16 cellular contexts compared by ENCODE assay signal in genomic region chr19:33684550-33685303, GRCh38.
A peak's percentile ranks its signal among the peaks of the same experiment; 100 is the strongest.
DNase-seq lines count a peak whose midpoint lies in the region; ATAC-seq, FAIRE-seq and TF ChIP-seq lines count a peak whose summit lies in the region.
"Had no signal": no experiment of that assay in that cellular context is flagged by ENCODE, and none has a peak within 500 bp of the region (broad histone marks: within the 10 kb centered on the region; RNA-seq: fewer than 3 reads in every experiment).

No MANE protein-coding gene starts in this region.

- TF ChIP-seq CTCF in CD14-positive monocyte (IDR thresholded peaks at IDR 0.05): no peak
- TF ChIP-seq CTCF in WERI-Rb-1 (IDR thresholded peaks at IDR 0.05; ENCODE audit: low read depth, low read length): no peak
- TF ChIP-seq CTCF in mucosa of descending colon (IDR thresholded peaks at IDR 0.05): no peak

- H3K4me1 ChIP-seq in HUES64 (ENCODE audit: insufficient read depth, low read length) (0 out of 2 replicates have a peak, but pooled peaks cover 3% of the 10 kb centered on the region), mucosa of descending colon (ENCODE audit: low read depth) (no peaks in the 10 kb centered on the region)

- no peak overlapping the region for H3K27ac Mint-ChIP-seq in CD14-positive monocyte
- H3K27ac Mint-ChIP-seq: activated T-helper 1 cell treated with anti-CD3 and anti-CD28 coated beads, Interleukin-12 subunit alpha, Interleukin-12 subunit beta, Interleukin-2, Interleukin-4 antibody, amounts not matched to agents 30 ng/mL and 10 ng/mL and 1 ng/mL, durations not matched to agents 14 hours and 24 hours and 36 hours; naive B cell had no signal

- peak overlapping the region in 1 of 2 donors; percentile 74 for H3K4me3 Mint-ChIP-seq in CD14-positive monocyte
- H3K4me3 Mint-ChIP-seq: activated T-helper 1 cell treated with anti-CD3 and anti-CD28 coated beads, Interleukin-12 subunit alpha, Interleukin-12 subunit beta, Interleukin-2, Interleukin-4 antibody, amounts not matched to agents 30 ng/mL and 10 ng/mL and 1 ng/mL, durations not matched to agents 14 hours and 24 hours and 36 hours; naive B cell had no signal

- DNase-seq in CD14-positive monocyte (ENCODE audit: low spot score): peak; percentile 11
- peak; percentile 42 for DNase-seq in WERI-Rb-1
- DNase-seq in mucosa of descending colon: peak in 2 of 3 donors; percentile 13 to 43
- DNase-seq in HTR-8/SVneo (ENCODE audit: insufficient read length, low spot score): no peak
- no peak for DNase-seq in SW480 (ENCODE audit: low spot score)
- DNase-seq in DMS53 treated with DMSO at 0.1 percent for 48 hours (lab: John Stamatoyannopoulos, UW; ENCODE audit: unreplicated experiment): no peak
- DNase-seq: activated CD4-positive, alpha-beta T cell treated with anti-CD3 and anti-CD28 coated beads, Interleukin-2, amount 50 U/mL, for 4 hours; naive B cell; NCI-H226; T-helper 9 cell had no signal

- H3K36me3 ChIP-seq in HUES64 (ENCODE audit: insufficient read depth, low read length) (no peaks in the 10 kb centered on the region), WERI-Rb-1 (no peaks in the 10 kb centered on the region; the same call in 1 of the 2 replicates), mucosa of descending colon (ENCODE audit: low read depth) (no peaks in the 10 kb centered on the region)

- FAIRE-seq in HTR-8/SVneo (lab: Jason Lieb, UNC): no peak
- FAIRE-seq: frontal cortex, G401.6, keratinocyte had no signal

- H3K27ac ChIP-seq in HUES64 (ENCODE audit: low read depth, low read length) (no peak overlapping the region), WERI-Rb-1 (peak overlapping the region; percentile 96)

- no peaks in the 10 kb centered on the region for H3K36me3 Mint-ChIP-seq in CD14-positive monocyte
- H3K36me3 Mint-ChIP-seq: naive B cell had no signal

- no peak overlapping the region for H3K9ac ChIP-seq in HUES64 (ENCODE audit: low read depth, low read length)

- peaks cover 24 to 35% (median 27%) of the 10 kb centered on the region in 3 donors for H3K27me3 Mint-ChIP-seq in CD14-positive monocyte (ENCODE audit: low read depth in 3 of 3)

- no peaks in the 10 kb centered on the region for H3K4me1 Mint-ChIP-seq in CD14-positive monocyte
- H3K4me1 Mint-ChIP-seq: naive B cell had no signal

- intact Hi-C loops in CD14-positive monocyte (cut with micrococcal nuclease): no loop called here
- intact Hi-C loops in mucosa of descending colon (cut with DNase I, micrococcal nuclease): no loop called here

- H3K27me3 ChIP-seq in HUES64 (ENCODE audit: insufficient read depth, low read length) (0 out of 2 replicates have a peak, but pooled peaks cover 6% of the 10 kb centered on the region), WERI-Rb-1 (ENCODE audit: insufficient read depth, low read depth, severe bottlenecking) (no peaks in the 10 kb centered on the region)

- peaks cover 0 to 4% (median 2%) of the 10 kb centered on the region in 7 donors for H3K9me3 Mint-ChIP-seq in CD14-positive monocyte
- H3K9me3 Mint-ChIP-seq: activated T-helper 1 cell treated with anti-CD3 and anti-CD28 coated beads, Interleukin-12 subunit alpha, Interleukin-12 subunit beta, Interleukin-2, Interleukin-4 antibody, amounts not matched to agents 30 ng/mL and 10 ng/mL and 1 ng/mL, durations not matched to agents 14 hours and 24 hours and 36 hours; naive B cell had no signal

- ATAC-seq in mucosa of descending colon (no peak), esophagus mucosa (no peak)

- 37% methylated on average over 42 of the region's 42 CpGs for WGBS in HUES64

- no peaks in the 10 kb centered on the region for H3K9me3 ChIP-seq in HUES64 (ENCODE audit: insufficient read depth, low read depth, low read length)
- no peaks in the 10 kb centered on the region for H3K9me3 ChIP-seq in WERI-Rb-1 (ENCODE audit: severe bottlenecking)
- H3K9me3 ChIP-seq in mucosa of descending colon: no peaks in the 10 kb centered on the region

- H3K4me3 ChIP-seq in HUES64 (ENCODE audit: low read length) (peak overlapping the region; percentile 30), WERI-Rb-1 (ENCODE audit: low read depth, low read length) (no peak overlapping the region), mucosa of descending colon (no peak overlapping the region)

Comparison
In these comparisons a context has a peak if more than half of its experiments do, and no peak if none do; other contexts are left out.
1. DNase-seq: peak in CD14-positive monocyte (single experiment), WERI-Rb-1 (single experiment) and mucosa of descending colon (2 of 3); none in HTR-8/SVneo (single experiment), SW480 (single experiment) and DMS53 treated with DMSO at 0.1 percent for 48 hours (single experiment).